8 cellular contexts compared by ENCODE assay signal in the genomic region with DNA sequence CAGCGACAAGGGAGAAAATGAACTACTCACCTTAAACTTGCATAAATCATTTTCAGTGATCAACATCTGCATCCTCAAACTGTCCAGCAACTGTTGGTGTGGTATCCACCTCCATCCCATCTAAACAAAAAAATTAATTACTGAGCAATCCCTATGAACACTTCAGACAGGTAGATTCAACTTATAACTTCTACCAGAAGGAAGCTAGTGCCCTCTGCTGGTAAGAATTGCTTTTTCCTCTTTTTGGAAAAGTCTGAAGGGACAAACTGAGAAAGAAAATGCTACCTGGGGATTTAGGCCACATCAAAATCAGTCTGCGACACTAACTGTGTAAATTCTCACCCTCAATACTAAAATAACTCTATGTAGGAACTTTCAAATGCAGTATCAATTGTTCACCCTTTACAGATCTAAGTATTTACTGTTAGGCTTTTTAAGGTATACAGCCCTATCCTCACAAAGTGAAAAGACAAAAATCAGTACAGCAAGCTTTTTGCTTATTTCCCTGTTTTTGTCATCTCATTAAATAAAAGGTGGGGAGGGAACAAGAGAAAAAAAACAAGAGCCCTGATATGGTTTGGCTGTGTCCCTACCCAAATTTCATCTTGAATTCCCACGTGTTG. TPM values are rescaled to one million over a fixed set of nuclear protein-coding genes. Genes with fewer than 3 reads are reported as not detected.
DNase-seq lines count a peak whose midpoint lies in the region; ATAC-seq and TF ChIP-seq lines count a peak whose summit lies in the region.

No MANE protein-coding gene starts in this region.

- peaks cover 3 to 96% of the 10 kb centered on the region in 2 donors for H3K36me3 ChIP-seq in psoas muscle (ENCODE audit: insufficient read depth in 1 of 2, low read depth in 1 of 2)

- ATAC-seq in psoas muscle (peak in 1 of 4 donors; percentile 55), GM21360 (IDR thresholded peaks at IDR 0.05; ENCODE audit: unreplicated experiment) (no peak)

- intact Hi-C loops in psoas muscle (cut with DNase I) = no loop called here

- H3K9me3 ChIP-seq in psoas muscle = no peaks in the 10 kb centered on the region

- H3K4me1 ChIP-seq in psoas muscle = no peaks in the 10 kb centered on the region

- H3K27ac ChIP-seq in psoas muscle = no peak overlapping the region

- H3K4me3 ChIP-seq in psoas muscle = no peak overlapping the region

- TF ChIP-seq CTCF in LNCAP (IDR thresholded peaks at IDR 0.05) (peak; percentile 81), psoas muscle (IDR thresholded peaks at IDR 0.05) (peak; percentile 70)

- no peaks in the 10 kb centered on the region for H3K27me3 ChIP-seq in psoas muscle (ENCODE audit: insufficient read depth in 3 of 3, low read length in 2 of 3)

- 88 to 93% (median 89%) methylated on average over 3 of the region's 3 CpGs for WGBS in psoas muscle, 3 donors

- DNase-seq in DMS 273 (lab: John Stamatoyannopoulos, UW; ENCODE audit: unreplicated experiment) = peak; percentile 72
- DNase-seq in DMS 273 treated with DMSO at 0.1 percent for 48 hours (lab: John Stamatoyannopoulos, UW) = no peak
- DNase-seq in SHP77 (lab: John Stamatoyannopoulos, UW) = peak; percentile 24 to 29
- DNase-seq in fibroblast of peridontal ligament (ENCODE audit: extremely low read depth) = peak; percentile 74
- no peak for DNase-seq in psoas muscle
- no peak for DNase-seq in DMS114 treated with DMSO at 0.1 percent for 48 hours (lab: John Stamatoyannopoulos, UW; ENCODE audit: unreplicated experiment)

RNA-seq across cellular contexts. Expression of gene CLNS1A, which starts 17.9 kb away (rescaled TPM):
- total RNA-seq in psoas muscle = 10 to 100 TPM; 67.0 to 89.0 (median 75.1) TPM
- 10 to 100 TPM; 62.1 to 86.4 (median 64.3) TPM for polyA plus RNA-seq in psoas muscle

RNA-seq across cellular contexts. Expression of gene AQP11, which starts 29.9 kb away (rescaled TPM):
- under 1 TPM; 0.40 to 0.88 (median 0.56) TPM for total RNA-seq in psoas muscle
- polyA plus RNA-seq in psoas muscle = 1 to 10 TPM in 2 of 3 donors, under 1 TPM in 1; 0.70 to 1.9 (median 1.1) TPM

Comparison
In these comparisons a context has a peak if more than half of its experiments do, and no peak if none do; other contexts are left out.
1. DNase-seq: peak in DMS 273 (single experiment), SHP77 (2 of 2) and fibroblast of peridontal ligament (single experiment); none in DMS 273 treated with DMSO at 0.1 percent for 48 hours (single experiment), psoas muscle (0 of 2) and DMS114 treated with DMSO at 0.1 percent for 48 hours (single experiment).